ENCODE assay signal across 12 cellular contexts in the genomic region with DNA sequence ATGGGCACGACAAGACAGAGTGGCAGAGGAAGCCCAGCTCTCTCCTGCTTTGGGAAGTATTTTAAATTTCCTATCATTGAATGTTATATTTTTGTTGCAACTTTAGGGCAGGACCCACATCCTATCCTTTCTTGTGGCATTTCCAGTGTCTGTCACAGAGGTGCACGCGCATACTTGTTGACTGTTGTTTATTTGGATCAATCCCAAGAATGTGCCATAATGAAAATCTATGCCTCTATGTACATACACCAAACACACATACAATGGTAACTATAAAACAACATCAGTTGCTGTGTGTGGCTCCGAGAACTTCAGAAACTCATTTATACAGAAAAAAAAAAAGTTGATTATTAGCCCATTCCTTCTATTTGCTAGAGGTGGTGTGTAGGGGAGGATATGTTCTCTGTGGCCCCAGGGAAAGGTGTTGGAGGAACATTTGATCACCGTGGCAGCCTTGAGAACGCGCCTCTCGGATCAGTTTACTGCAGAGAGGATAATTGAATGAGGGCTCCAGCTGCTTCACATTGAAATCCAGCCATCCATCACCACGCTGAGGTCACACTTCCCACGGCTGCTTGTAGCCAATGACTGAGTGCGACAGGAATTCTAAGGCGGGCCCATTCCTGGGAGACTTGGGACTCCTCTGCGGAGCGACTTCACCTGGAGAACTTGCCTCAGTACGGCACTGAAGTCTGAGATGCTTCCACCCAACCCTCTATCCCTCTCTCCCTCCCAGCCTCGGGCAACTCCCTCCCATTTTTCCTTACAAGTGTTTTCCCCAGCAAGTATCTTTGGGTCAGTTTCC. TPM values are rescaled to one million over a fixed set of nuclear protein-coding genes. Genes with fewer than 3 reads are reported as not detected.
DNase-seq lines count a peak whose midpoint lies in the region; ATAC-seq and TF ChIP-seq lines count a peak whose summit lies in the region.
"Had no signal": no experiment of that assay in that cellular context is flagged by ENCODE, and none has a peak within 500 bp of the region (broad histone marks: within the 10 kb centered on the region; RNA-seq: fewer than 3 reads in every experiment).

No MANE protein-coding gene starts in this region.

- DNase-seq in NCI-H1105 treated with DMSO at 0.1 percent for 48 hours (lab: John Stamatoyannopoulos, UW): peak; percentile 49
- peak; percentile 66 for DNase-seq in NCI-H345 (lab: John Stamatoyannopoulos, UW)
- DNase-seq in foreskin keratinocyte: peak in 1 of 2 donors; percentile 9
- peak; percentile 32 for DNase-seq in renal cortical epithelial cell (ENCODE audit: low read depth)
- no peak for DNase-seq in GM03348 (ENCODE audit: low spot score)
- no peak for DNase-seq in germinal center (ENCODE audit: low spot score)
- DNase-seq: activated T-cell treated with anti-CD3 and anti-CD28 coated beads, Interleukin-2, amount 50 U/mL, for 1 hour; stimulated activated CD4-positive, alpha-beta T cell treated with anti-CD3 and anti-CD28 coated beads, Interleukin-15, amount 100 ng/mL, for 24 hours had no signal

- no peak for TF ChIP-seq CTCF in foreskin keratinocyte (conservative IDR thresholded peaks at IDR 0.05)

- ATAC-seq in foreskin keratinocyte (peak; percentile 69), HG03460 (IDR thresholded peaks at IDR 0.05; ENCODE audit: unreplicated experiment) (no peak), HG02798 (IDR thresholded peaks at IDR 0.05; ENCODE audit: poor library complexity, unreplicated experiment) (no peak)

- no peak overlapping the region for H3K27ac ChIP-seq in foreskin keratinocyte

- H3K4me1 ChIP-seq in foreskin keratinocyte: no peaks in the 10 kb centered on the region

- no peaks in the 10 kb centered on the region for H3K27me3 ChIP-seq in foreskin keratinocyte

RNA-seq across cellular contexts. Expression of a gene that starts 19.6 kb away (rescaled TPM):
- not detected in 2 replicates for total RNA-seq in foreskin keratinocyte
- polyA plus RNA-seq in foreskin keratinocyte: not detected in 2 replicates
- total RNA-seq in renal cortical epithelial cell: not detected in 2 replicates
- total RNA-seq: endothelial cell of umbilical vein had no signal
- polyA plus RNA-seq: endothelial cell of umbilical vein, keratinocyte had no signal

Comparison
In these comparisons a context has a peak if more than half of its experiments do, and no peak if none do; other contexts are left out.
1. DNase-seq: peak in NCI-H1105 treated with DMSO at 0.1 percent for 48 hours (single experiment), NCI-H345 (single experiment) and renal cortical epithelial cell (single experiment); none in GM03348 (single experiment) and germinal center (single experiment).